17 cellular contexts compared by ENCODE assay signal in the genomic region with DNA sequence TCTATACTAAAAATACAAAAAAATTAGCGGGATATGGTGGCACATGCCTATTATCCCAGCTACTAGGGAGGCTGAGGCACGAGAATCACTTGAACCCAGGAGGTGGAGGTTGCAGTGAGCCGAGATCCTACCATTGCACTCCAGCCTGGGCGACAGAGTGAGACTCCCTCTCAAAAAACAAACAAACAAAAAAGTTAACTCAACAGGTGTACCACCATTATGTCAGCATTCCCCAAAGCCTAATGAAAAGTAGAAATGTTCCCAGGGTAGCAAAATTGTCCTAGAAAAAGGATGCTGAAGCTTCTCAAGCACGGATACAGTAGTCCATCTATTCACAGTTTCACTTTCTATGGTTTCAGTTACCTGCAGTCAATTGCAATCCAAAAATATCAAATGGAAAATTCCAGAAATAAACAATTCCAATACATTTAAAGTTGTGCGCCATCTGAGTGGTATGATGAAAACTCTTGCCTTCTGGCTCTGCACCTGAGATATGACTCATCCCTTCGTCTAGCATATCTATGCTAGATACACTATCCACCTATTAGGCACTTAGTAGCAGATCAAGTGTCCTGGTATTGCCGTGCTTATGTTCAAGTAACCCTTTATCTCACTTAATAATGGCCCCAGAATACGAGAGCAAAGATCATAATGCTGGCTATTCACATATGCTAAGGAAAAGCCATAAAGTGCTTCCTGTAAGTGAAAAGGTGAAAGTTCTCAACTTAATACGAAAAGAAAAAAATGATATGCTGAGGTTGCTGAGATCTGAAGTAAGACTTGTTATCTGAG. TPM values are rescaled to one million over a fixed set of nuclear protein-coding genes. Genes with fewer than 3 reads are reported as not detected.
DNase-seq lines count a peak whose midpoint lies in the region; TF ChIP-seq lines count a peak whose summit lies in the region.
"Had no signal": no experiment of that assay in that cellular context is flagged by ENCODE, and none has a peak within 500 bp of the region (broad histone marks: within the 10 kb centered on the region; RNA-seq: fewer than 3 reads in every experiment).

No MANE protein-coding gene starts in this region.

- H3K79me2 ChIP-seq in hepatocyte: no peaks in the 10 kb centered on the region

- 80% methylated on average over 10 of the region's 10 CpGs for WGBS in hepatocyte (ENCODE audit: low lambda C conversion rate, missing lambda C conversion rate)
- WGBS in lower leg skin, 2 donors: 80 to 83% methylated on average over 10 of the region's 10 CpGs

- H4K20me1 ChIP-seq in hepatocyte (ENCODE audit: insufficient read depth, poor library complexity, severe bottlenecking): no peaks in the 10 kb centered on the region
- H4K20me1 ChIP-seq: BLaER1 had no signal

- H3K27me3 ChIP-seq in hepatocyte: no peaks in the 10 kb centered on the region
- H3K27me3 ChIP-seq: BLaER1 had no signal

- peaks cover 18% of the 10 kb centered on the region for H3K4me1 ChIP-seq in hepatocyte (ENCODE audit: insufficient read depth)

- CTCF ChIA-PET in RWPE1 (lab: Yijun Ruan, JAX): no interaction called here

- H3K36me3 ChIP-seq in hepatocyte (replicated peaks; ENCODE audit: insufficient read depth, low read depth): no peaks in the 10 kb centered on the region
- H3K36me3 ChIP-seq: BLaER1 had no signal

- DNase-seq in DMS53 (lab: John Stamatoyannopoulos, UW): peak; percentile 10
- DNase-seq in DMS53 treated with DMSO at 0.1 percent for 48 hours (lab: John Stamatoyannopoulos, UW; ENCODE audit: unreplicated experiment): no peak
- DNase-seq in RWPE1 (ENCODE audit: low spot score): peak; percentile 13
- DNase-seq in hepatocyte (ENCODE audit: low spot score): peak; percentile 43
- DNase-seq in NCI-H1436 (lab: John Stamatoyannopoulos, UW): no peak
- no peak for DNase-seq in NCI-H1105 treated with DMSO at 0.1 percent for 48 hours (lab: John Stamatoyannopoulos, UW)
- no peak for DNase-seq in NCI-H226
- DNase-seq in lower leg skin (ENCODE audit: low spot score in 2 of 2): no peak
- DNase-seq: CD4-positive, alpha-beta memory T cell; DMS153; DND-41; EL; GOT3; H7 had no signal

- POLR2A ChIA-PET in RWPE1 (lab: Yijun Ruan, JAX; ENCODE audit: low non-redundant PET): no interaction called here

- H3K9me2 ChIP-seq in hepatocyte (replicated peaks; ENCODE audit: insufficient read depth): no peaks in the 10 kb centered on the region

- no peak overlapping the region for H2AFZ ChIP-seq in hepatocyte

- no peak for TF ChIP-seq CTCF in RWPE1 (conservative IDR thresholded peaks at IDR 0.05; ENCODE audit: low read depth)
- no peak for TF ChIP-seq CTCF in hepatocyte (IDR thresholded peaks at IDR 0.05; ENCODE audit: poor library complexity)
- TF ChIP-seq CTCF in lower leg skin (IDR thresholded peaks at IDR 0.05): no peak

- H3K27ac ChIP-seq in RWPE1: no peak overlapping the region
- H3K27ac ChIP-seq in hepatocyte: no peak overlapping the region
- H3K27ac ChIP-seq: 22Rv1, BLaER1 had no signal

- H3K4me3 ChIP-seq in hepatocyte (no peak overlapping the region), lower leg skin (ENCODE audit: low read depth, poor library complexity, severe bottlenecking) (no peak overlapping the region)
- H3K4me3 ChIP-seq: BLaER1, GM12878 had no signal

- intact Hi-C loops in lower leg skin (cut with DNase I; ENCODE audit: low total_unique reads): no loop called here

- no peaks in the 10 kb centered on the region for H3K9me3 ChIP-seq in hepatocyte (ENCODE audit: low read depth)

- H3K4me2 ChIP-seq in hepatocyte: no peak overlapping the region
- H3K4me2 ChIP-seq: BLaER1 had no signal

- no peak for TF ChIP-seq POLR2A in lower leg skin (IDR thresholded peaks at IDR 0.05)

RNA-seq across cellular contexts. Expression of gene SLC35G1, which starts 37.2 kb away (rescaled TPM):
- 19.1 and 19.3 TPM in 2 replicates for total RNA-seq in hepatocyte
- 10.1 and 12.7 TPM in 2 replicates for polyA plus RNA-seq in hepatocyte
- total RNA-seq in lower leg skin: 1 to 10 TPM; 2.6 to 6.2 (median 4.3) TPM

Comparison
In these comparisons a context has a peak if more than half of its experiments do, and no peak if none do; other contexts are left out.
1. DNase-seq: peak in DMS53 (single experiment), RWPE1 (single experiment) and hepatocyte (single experiment); none in DMS53 treated with DMSO at 0.1 percent for 48 hours (single experiment), NCI-H1436 (single experiment), NCI-H1105 treated with DMSO at 0.1 percent for 48 hours (single experiment), NCI-H226 (single experiment) and lower leg skin (0 of 2).